Comparison of ENCODE assay signal across 8 cellular contexts in genomic region chr2:32010670-32011565, GRCh38. TPM values are rescaled to one million over a fixed set of nuclear protein-coding genes. Genes with fewer than 3 reads are reported as not detected.
DNase-seq lines count a peak whose midpoint lies in the region; ATAC-seq and TF ChIP-seq lines count a peak whose summit lies in the region.

TSS of gene MEMO1 (minus strand) at chr2:32011008. CDS start at chr2:32010247, 761 bp downstream.

- peaks cover 4 to 8% of the 10 kb centered on the region in 2 donors for H3K36me3 Mint-ChIP-seq in CD14-positive monocyte
- H3K36me3 Mint-ChIP-seq in activated CD4-positive, alpha-beta T cell treated with anti-CD3 and anti-CD28 coated beads, Interleukin-2, amount 10 ng/mL, durations not matched to agents 7 days and 5 days (ENCODE audit: low read depth) = peaks cover 17% of the 10 kb centered on the region

- no peak for TF ChIP-seq CTCF in CD14-positive monocyte (IDR thresholded peaks at IDR 0.05)

- peak within 1 kb of the TSS; percentile 95 to 98 for H3K4me3 Mint-ChIP-seq in CD14-positive monocyte
- H3K4me3 Mint-ChIP-seq in activated CD4-positive, alpha-beta T cell treated with anti-CD3 and anti-CD28 coated beads, Interleukin-2, amount 10 ng/mL, durations not matched to agents 7 days and 5 days = peak within 1 kb of the TSS; percentile 78

- POLR2A ChIA-PET in activated CD4-positive, alpha-beta T cell treated with anti-CD3 and anti-CD28 coated beads, Interleukin-2, amount 10 ng/mL, durations not matched to agents 7 days and 5 days (lab: Charles Lee) = interaction anchor here (1.1 to 1.6 kb wide), 2 partner anchors 29 to 155 kb away, joined by 3 to 4 read pairs; partner anchors contain the start of genes DPY30 and SLC30A6

- ATAC-seq in GM19372 (IDR thresholded peaks at IDR 0.05; ENCODE audit: low read depth, unreplicated experiment) = peak; percentile 55
- ATAC-seq in HG03521 (IDR thresholded peaks at IDR 0.05; ENCODE audit: unreplicated experiment) = peak; percentile 59

- CTCF ChIA-PET in activated CD4-positive, alpha-beta T cell treated with anti-CD3 and anti-CD28 coated beads, Interleukin-2, amount 10 ng/mL, durations not matched to agents 7 days and 5 days (lab: Charles Lee) = no interaction called here

- DNase-seq in CD14-positive monocyte (ENCODE audit: low spot score) (peak; percentile 97), NCI-H69 (lab: John Stamatoyannopoulos, UW) (peak; percentile 94), cortex of kidney (lab: John Stamatoyannopoulos, UW) (peak; percentile 39), left kidney (ENCODE audit: low read depth, low spot score) (peak; percentile 99)
- DNase-seq in activated CD4-positive, alpha-beta T cell treated with anti-CD3 and anti-CD28 coated beads, Interleukin-2, amount 10 ng/mL, durations not matched to agents 7 days and 5 days = peak; percentile 94
- peak; percentile 94 for DNase-seq in stimulated activated CD4-positive, alpha-beta T cell treated with anti-CD3 and anti-CD28 coated beads, Interleukin-1b, Interleukin-23, amount 100 ng/mL, for 48 hours

- no peaks in the 10 kb centered on the region for H3K9me3 Mint-ChIP-seq in CD14-positive monocyte
- no peaks in the 10 kb centered on the region for H3K9me3 Mint-ChIP-seq in activated CD4-positive, alpha-beta T cell treated with anti-CD3 and anti-CD28 coated beads, Interleukin-2, amount 10 ng/mL, durations not matched to agents 7 days and 5 days

- H3K4me1 Mint-ChIP-seq in CD14-positive monocyte = peaks cover 49% of the 10 kb centered on the region
- peaks cover 45% of the 10 kb centered on the region for H3K4me1 Mint-ChIP-seq in activated CD4-positive, alpha-beta T cell treated with anti-CD3 and anti-CD28 coated beads, Interleukin-2, amount 10 ng/mL, durations not matched to agents 7 days and 5 days

- intact Hi-C loops in CD14-positive monocyte (cut with micrococcal nuclease) = loop anchor here in 1 of 2 donors (5.0 kb wide), 1 partner anchor 1586 kb away; the partner anchor contains the start of gene FAM98A

- peak within 1 kb of the TSS; percentile 89 to 96 (median 95) for H3K27ac Mint-ChIP-seq in CD14-positive monocyte
- peak within 1 kb of the TSS; percentile 89 for H3K27ac Mint-ChIP-seq in activated CD4-positive, alpha-beta T cell treated with anti-CD3 and anti-CD28 coated beads, Interleukin-2, amount 10 ng/mL, durations not matched to agents 7 days and 5 days

- H3K27me3 Mint-ChIP-seq in CD14-positive monocyte (ENCODE audit: low read depth in 3 of 3) = peaks cover 0 to 2% (median 0%) of the 10 kb centered on the region in 3 donors
- no peaks in the 10 kb centered on the region for H3K27me3 Mint-ChIP-seq in activated CD4-positive, alpha-beta T cell treated with anti-CD3 and anti-CD28 coated beads, Interleukin-2, amount 10 ng/mL, durations not matched to agents 7 days and 5 days

RNA-seq across cellular contexts. Expression of gene MEMO1, which starts in this region (rescaled TPM):
- polyA plus RNA-seq in CD14-positive monocyte = 10 to 100 TPM; 57.0 to 63.7 TPM
- 10 to 100 TPM; 50.1 to 52.3 TPM for total RNA-seq in activated CD4-positive, alpha-beta T cell treated with anti-CD3 and anti-CD28 coated beads, Interleukin-2, amount 10 ng/mL, durations not matched to agents 7 days and 5 days

Comparison
In these comparisons a context has a peak if more than half of its experiments do, and no peak if none do; other contexts are left out.
1. Peak in every context shown above with its lines: DNase-seq and ATAC-seq.
2. DNase-seq: peak in every context shown above with its lines; median percentile 99 in left kidney; 97 in CD14-positive monocyte; 94 in NCI-H69; 94 in activated CD4-positive, alpha-beta T cell treated with anti-CD3 and anti-CD28 coated beads, Interleukin-2, amount 10 ng/mL, durations not matched to agents 7 days and 5 days; 94 in stimulated activated CD4-positive, alpha-beta T cell treated with anti-CD3 and anti-CD28 coated beads, Interleukin-1b, Interleukin-23, amount 100 ng/mL, for 48 hours; 39 in cortex of kidney.